In genomic region chr11:120115272-120116000, GRCh38 we compare ENCODE assay signal across 29 cellular contexts. TPM values are rescaled to one million over a fixed set of nuclear protein-coding genes. Genes with fewer than 3 reads are reported as not detected.
DNase-seq lines count a peak whose midpoint lies in the region; ATAC-seq, FAIRE-seq and TF ChIP-seq lines count a peak whose summit lies in the region.
"Had no signal": no experiment of that assay in that cellular context is flagged by ENCODE, and none has a peak within 500 bp of the region (broad histone marks: within the 10 kb centered on the region; RNA-seq: fewer than 3 reads in every experiment).

No MANE protein-coding gene starts in this region.

- TF ChIP-seq EP300 in HepG2 (IDR thresholded peaks at IDR 0.05; ENCODE audit: low read depth in 2 of 2, low read length in 2 of 2) (no peak), HepG2 (CRISPR knock-in tag; IDR thresholded peaks at IDR 0.05; ENCODE audit: borderline replicate concordance) (no peak)

- BruUV-seq in HepG2 (replicated peaks; lab: Mats Ljungman, UMichigan) = no TSS peak

- H3K4me3 ChIP-seq in HepG2 (replicated peaks in 1 of 3; ENCODE audit: insufficient read depth in 1 of 3, low read depth in 2 of 3, low read length in 3 of 3) (no peak overlapping the region), right lobe of liver (no peak overlapping the region), WERI-Rb-1 (ENCODE audit: low read depth, low read length) (no peak overlapping the region), fibroblast of pulmonary artery (replicated peaks; ENCODE audit: low read depth, low read length) (no peak overlapping the region)
- no peak overlapping the region for H3K4me3 ChIP-seq in naive thymus-derived CD4-positive, alpha-beta T cell (ENCODE audit: low read length)
- H3K4me3 ChIP-seq: colonic mucosa, spleen, upper lobe of right lung had no signal

- H3K36me3 ChIP-seq in HepG2 (replicated peaks in 1 of 2; ENCODE audit: control insufficient read depth in 1 of 2, insufficient read depth in 2 of 2, low read length in 2 of 2) = no peaks in the 10 kb centered on the region
- no peaks in the 10 kb centered on the region for H3K36me3 ChIP-seq in right lobe of liver
- H3K36me3 ChIP-seq in WERI-Rb-1 = no peaks in the 10 kb centered on the region
- H3K36me3 ChIP-seq in naive thymus-derived CD4-positive, alpha-beta T cell (ENCODE audit: control insufficient read depth in 2 of 3, insufficient read depth in 3 of 3, low read length in 3 of 3) = no peaks in the 10 kb centered on the region
- H3K36me3 ChIP-seq: colonic mucosa, spleen, upper lobe of right lung had no signal

- TF ChIP-seq CTCF in HepG2 (CRISPR knock-in tag; IDR thresholded peaks at IDR 0.05) (peak; percentile 59), right lobe of liver (IDR thresholded peaks at IDR 0.05) (no peak), WERI-Rb-1 (IDR thresholded peaks at IDR 0.05; ENCODE audit: low read depth, low read length) (peak; percentile 10; the same call in 1 of the 2 replicates), fibroblast of pulmonary artery (IDR thresholded peaks at IDR 0.05; ENCODE audit: low read length, missing control alignments) (peak; percentile 5)

- CTCF ChIA-PET in HepG2 (lab: Yijun Ruan, JAX; ENCODE audit: low intra/inter-chr PET ratio, low total read pairs) = interaction anchor here (1.3 kb wide), 1 partner anchor 185 kb away, joined by 3 read pairs; no protein-coding TSS in a partner anchor
- CTCF ChIA-PET in naive thymus-derived CD4-positive, alpha-beta T cell (lab: Charles Lee) = no interaction called here

- H3K27ac ChIP-seq in HepG2 (ENCODE audit: extremely low read length, insufficient read depth, low read length) (no peak overlapping the region), right lobe of liver (no peak overlapping the region), WERI-Rb-1 (no peak overlapping the region)
- no peak overlapping the region for H3K27ac ChIP-seq in naive thymus-derived CD4-positive, alpha-beta T cell (ENCODE audit: low read depth, low read length)
- H3K27ac ChIP-seq: colonic mucosa, spleen, upper lobe of right lung, VCaP had no signal

- TF ChIP-seq RAD21 in HepG2 (CRISPR knock-in tag; IDR thresholded peaks at IDR 0.05) = no peak

- POLR2A ChIA-PET in HepG2 (lab: Yijun Ruan, JAX) = no interaction called here
- POLR2A ChIA-PET in naive thymus-derived CD4-positive, alpha-beta T cell (lab: Charles Lee) = no interaction called here

- intact Hi-C loops in HepG2 (cut with micrococcal nuclease; ENCODE audit: unreplicated experiment) (loop anchor here (2.0 kb wide), 1 partner anchor 185 kb away; no protein-coding TSS in a partner anchor), right lobe of liver (cut with DNase I) (loop anchor here (10.0 kb wide), 2 partner anchors 371 to 451 kb away; no protein-coding TSS in a partner anchor)
- intact Hi-C loops in naive thymus-derived CD4-positive, alpha-beta T cell (cut with micrococcal nuclease) = no loop called here

- no peak overlapping the region for H3K27ac Mint-ChIP-seq in naive thymus-derived CD4-positive, alpha-beta T cell
- H3K27ac Mint-ChIP-seq: activated CD4-positive, alpha-beta memory T cell treated with anti-CD3 and anti-CD28 coated beads for 36 hours; activated naive CD4-positive, alpha-beta T cell treated with anti-CD3 and anti-CD28 coated beads for 36 hours; CD4-positive, CD25-positive, alpha-beta regulatory T cell; natural killer cell treated with Interleukin-12 subunit alpha and Interleukin-12 subunit beta and Interleukin-15 and Interleukin-18, amount 100 ng/mL, for 72 hours; T-cell had no signal

- no peak overlapping the region for H3K4me3 Mint-ChIP-seq in naive thymus-derived CD4-positive, alpha-beta T cell
- H3K4me3 Mint-ChIP-seq: activated CD4-positive, alpha-beta memory T cell treated with anti-CD3 and anti-CD28 coated beads for 36 hours; activated naive CD4-positive, alpha-beta T cell treated with anti-CD3 and anti-CD28 coated beads for 36 hours; CD4-positive, CD25-positive, alpha-beta regulatory T cell; natural killer cell treated with Interleukin-12 subunit alpha and Interleukin-12 subunit beta and Interleukin-15 and Interleukin-18, amount 100 ng/mL, for 72 hours; T-cell had no signal

- H4K20me1 ChIP-seq in HepG2 (ENCODE audit: insufficient read depth, low read length) = 0 out of 2 replicates have a peak, but pooled peaks cover 3% of the 10 kb centered on the region

- H3K4me1 ChIP-seq in HepG2 (ENCODE audit: insufficient read depth, low read length) (no peaks in the 10 kb centered on the region), right lobe of liver (no peaks in the 10 kb centered on the region)
- H3K4me1 ChIP-seq in naive thymus-derived CD4-positive, alpha-beta T cell (ENCODE audit: control insufficient read depth in 2 of 2, insufficient read depth in 2 of 2, low read length in 2 of 2) = no peaks in the 10 kb centered on the region
- H3K4me1 ChIP-seq: colonic mucosa, spleen, upper lobe of right lung had no signal

- peaks cover 0 to 7% (median 4%) of the 10 kb centered on the region in 5 donors for H3K27me3 Mint-ChIP-seq in naive thymus-derived CD4-positive, alpha-beta T cell

- H3K9me3 ChIP-seq in HepG2 (ENCODE audit: low read length) (no peaks in the 10 kb centered on the region), right lobe of liver (no peaks in the 10 kb centered on the region), WERI-Rb-1 (ENCODE audit: severe bottlenecking) (no peaks in the 10 kb centered on the region)
- no peaks in the 10 kb centered on the region for H3K9me3 ChIP-seq in naive thymus-derived CD4-positive, alpha-beta T cell (ENCODE audit: control insufficient read depth in 2 of 3, low read length in 3 of 3)
- H3K9me3 ChIP-seq: colonic mucosa, spleen, upper lobe of right lung had no signal

- H3K79me2 ChIP-seq in HepG2 (ENCODE audit: insufficient read depth, low read length) = no peaks in the 10 kb centered on the region

- no peak overlapping the region for H3K9ac ChIP-seq in HepG2 (ENCODE audit: insufficient read depth, low read depth, low read length)

- ATAC-seq in HepG2 = peak; percentile 67
- ATAC-seq in right lobe of liver = no peak
- no peak for ATAC-seq in GM21529 (IDR thresholded peaks at IDR 0.05; ENCODE audit: unreplicated experiment)
- ATAC-seq in HG02763 (IDR thresholded peaks at IDR 0.05; ENCODE audit: unreplicated experiment) = no peak
- ATAC-seq in naive thymus-derived CD4-positive, alpha-beta T cell = no peak
- ATAC-seq: natural killer cell treated with Interleukin-12 subunit alpha and Interleukin-12 subunit beta and Interleukin-15 and Interleukin-18, amount 100 ng/mL, for 72 hours; T-cell; upper lobe of right lung had no signal

- H3K36me3 Mint-ChIP-seq in naive thymus-derived CD4-positive, alpha-beta T cell = no peaks in the 10 kb centered on the region
- H3K36me3 Mint-ChIP-seq: activated CD4-positive, alpha-beta memory T cell treated with anti-CD3 and anti-CD28 coated beads for 36 hours; CD4-positive, CD25-positive, alpha-beta regulatory T cell; natural killer cell treated with Interleukin-12 subunit alpha and Interleukin-12 subunit beta and Interleukin-15 and Interleukin-18, amount 100 ng/mL, for 72 hours; T-cell had no signal

- FAIRE-seq in HepG2 (lab: Jason Lieb, UNC) = no peak
- FAIRE-seq: endometrium, frontal cortex had no signal

- H3K4me2 ChIP-seq in HepG2 (ENCODE audit: low read depth, low read length) = no peak overlapping the region

- no peak overlapping the region for H2AFZ ChIP-seq in HepG2 (ENCODE audit: low read length)

- DNase-seq in HepG2 (ENCODE audit: low spot score) (no peak), right lobe of liver (no peak), WERI-Rb-1 (no peak), fibroblast of pulmonary artery (ENCODE audit: low read depth) (no peak)
- no peak for DNase-seq in activated CD4-positive, alpha-beta T cell treated with anti-CD3 and anti-CD28 coated beads for 1 hour
- DNase-seq in naive thymus-derived CD4-positive, alpha-beta T cell = no peak
- DNase-seq: activated CD4-positive, alpha-beta memory T cell treated with anti-CD3 and anti-CD28 coated beads for 36 hours; activated naive CD4-positive, alpha-beta T cell treated with anti-CD3 and anti-CD28 coated beads for 36 hours; anterior cingulate cortex; CD4-positive, CD25-positive, alpha-beta regulatory T cell; colonic mucosa; DMS79; Kasumi-1; NCI-H1105; NCI-H2107; NCI-H524; SHP77; spleen; stimulated activated CD4-positive, alpha-beta T cell treated with anti-CD3 and anti-CD28 coated beads, Interleukin-4, amount 100 ng/mL, for 4 hours; T-cell; upper lobe of right lung had no signal

- H3K9me3 Mint-ChIP-seq in naive thymus-derived CD4-positive, alpha-beta T cell = no peaks in the 10 kb centered on the region
- H3K9me3 Mint-ChIP-seq: activated CD4-positive, alpha-beta memory T cell treated with anti-CD3 and anti-CD28 coated beads for 36 hours; activated naive CD4-positive, alpha-beta T cell treated with anti-CD3 and anti-CD28 coated beads for 36 hours; CD4-positive, CD25-positive, alpha-beta regulatory T cell; natural killer cell treated with Interleukin-12 subunit alpha and Interleukin-12 subunit beta and Interleukin-15 and Interleukin-18, amount 100 ng/mL, for 72 hours; T-cell had no signal

- TF ChIP-seq POLR2A in HepG2 (IDR thresholded peaks at IDR 0.05; ENCODE audit: insufficient read depth in 1 of 2, low read depth in 2 of 2, low read length in 2 of 2) (no peak), right lobe of liver (IDR thresholded peaks at IDR 0.05) (no peak)

- 0% methylated on average over 2 of the region's 20 CpGs for WGBS in HepG2 (ENCODE audit: low lambda C conversion rate)
- WGBS in right lobe of liver (ENCODE audit: insufficient coverage, low coverage, low lambda C conversion rate, missing lambda C conversion rate) = no CpG with 5 or more reads among the region's 20 CpGs

- in situ Hi-C loops in HepG2 (cut with HindIII; ENCODE audit: extremely low pct_ligation_motif_present, low pct_unique_long_range_greater_than_20kb) = no loop called here

- peaks cover 13 to 52% of the 10 kb centered on the region in 2 experiments; a peak in 4 of 5 replicates for H3K27me3 ChIP-seq in HepG2 (ENCODE audit: control insufficient read depth in 1 of 2, insufficient read depth in 2 of 2, low read length in 2 of 2)
- H3K27me3 ChIP-seq in right lobe of liver = no peaks in the 10 kb centered on the region
- no peaks in the 10 kb centered on the region for H3K27me3 ChIP-seq in WERI-Rb-1 (ENCODE audit: insufficient read depth, low read depth, severe bottlenecking)
- H3K27me3 ChIP-seq in naive thymus-derived CD4-positive, alpha-beta T cell (ENCODE audit: control insufficient read depth in 2 of 2, insufficient read depth in 2 of 2, low read length in 2 of 2) = no peaks in the 10 kb centered on the region
- H3K27me3 ChIP-seq: colonic mucosa, upper lobe of right lung had no signal

- H3K4me1 Mint-ChIP-seq in naive thymus-derived CD4-positive, alpha-beta T cell = no peaks in the 10 kb centered on the region
- H3K4me1 Mint-ChIP-seq: CD4-positive, CD25-positive, alpha-beta regulatory T cell; T-cell had no signal

RNA-seq across cellular contexts. Expression of gene TRIM29, which starts 22.5 kb away (rescaled TPM):
- total RNA-seq in HepG2 (2016; rRNA removed; fragmentation: Illumina TruSeq; extraction: Trizol) (0.84 and 0.86 TPM in 2 replicates), right lobe of liver (1 to 10 TPM in 4 of 6 experiments, not detected in 2; 1.1 to 2.1 (median 1.3) TPM)
- not detected in 2 replicates for total RNA-seq in HepG2 (2016; cell fraction: cytosol; rRNA removed; fragmentation: Illumina TruSeq; extraction: Trizol; ENCODE audit: low read depth)
- 0.58 and 0.74 TPM in 2 replicates for total RNA-seq in HepG2 (2016; cell fraction: insoluble cytoplasmic fraction; rRNA removed; fragmentation: Illumina TruSeq; extraction: Trizol)
- total RNA-seq in HepG2 (2016; cell fraction: membrane; rRNA removed; fragmentation: Illumina TruSeq; extraction: Trizol) = 0.62 and 0.72 TPM in 2 replicates
- 1.7 and 2.0 TPM in 2 replicates for total RNA-seq in HepG2 (2016; cell fraction: nucleus; rRNA removed; fragmentation: Illumina TruSeq; extraction: Trizol)
- polyA plus RNA-seq in HepG2 (2011; rRNA removed) = 0.86 and 1.2 TPM in 2 replicates
- 0.78 and 0.83 TPM in 2 replicates for polyA plus RNA-seq in HepG2 (2011; cell fraction: cytosol; rRNA removed)
- polyA plus RNA-seq in HepG2 (2011; cell fraction: nucleus; rRNA removed) = 2.2 and 4.0 TPM in 2 replicates
- 0.47 and 0.95 TPM in 2 replicates for polyA plus RNA-seq in HepG2 (2012)
- 0.41 and 0.44 TPM in 2 replicates for polyA plus RNA-seq in HepG2 (2016; cell fraction: cytosol; fragmentation: Illumina TruSeq; extraction: Trizol; ENCODE audit: low read depth)
- polyA plus RNA-seq in HepG2 (2016; cell fraction: insoluble cytoplasmic fraction; fragmentation: Illumina TruSeq; extraction: Trizol; ENCODE audit: low read depth) = 0.74 and 0.80 TPM in 2 replicates
- 0.31 and 0.92 TPM in 2 replicates for polyA plus RNA-seq in HepG2 (2016; cell fraction: membrane; fragmentation: Illumina TruSeq; extraction: Trizol; ENCODE audit: low read depth)
- polyA plus RNA-seq in HepG2 (2016; cell fraction: nucleus; fragmentation: Illumina TruSeq; extraction: Trizol; ENCODE audit: insufficient read depth, low read depth) = 0.56 and 0.81 TPM in 2 replicates
- polyA minus RNA-seq in HepG2 (2011; rRNA and poly(A)+ RNA removed; ENCODE audit: low replicate concordance) = 14.4 and 285 TPM in 2 replicates
- polyA minus RNA-seq in HepG2 (2011; cell fraction: cytosol; rRNA and poly(A)+ RNA removed) = 1.2 and 2.0 TPM in 2 replicates
- 6.6 and 14.2 TPM in 2 replicates for polyA minus RNA-seq in HepG2 (2011; cell fraction: nucleus; rRNA and poly(A)+ RNA removed)
- not detected for total RNA-seq in naive thymus-derived CD4-positive, alpha-beta T cell
- polyA plus RNA-seq in naive thymus-derived CD4-positive, alpha-beta T cell = not detected
- total RNA-seq: activated CD4-positive, alpha-beta memory T cell treated with anti-CD3 and anti-CD28 coated beads for 36 hours; activated naive CD4-positive, alpha-beta T cell treated with anti-CD3 and anti-CD28 coated beads for 36 hours; CD4-positive, CD25-positive, alpha-beta regulatory T cell; frontal cortex; HT1080; natural killer cell treated with Interleukin-12 subunit alpha and Interleukin-12 subunit beta and Interleukin-15 and Interleukin-18, amount 100 ng/mL, for 72 hours; pulmonary artery endothelial cell; T-cell had no signal
- polyA plus RNA-seq: CD4-positive, CD25-positive, alpha-beta regulatory T cell had no signal

Comparison
In these comparisons a context has a peak if more than half of its experiments do, and no peak if none do; other contexts are left out.
1. CTCF ChIP-seq: peak in HepG2 (single experiment), WERI-Rb-1 (single experiment) and fibroblast of pulmonary artery (single experiment); none in right lobe of liver (0 of 4).
2. intact Hi-C loops: an anchor here in HepG2 (2.0 kb wide) and right lobe of liver (10.0 kb wide); none called in naive thymus-derived CD4-positive, alpha-beta T cell.